Comparison of ENCODE assay signal across 1 cellular context in genomic region chrX:12548746-12549145, GRCh38.
TF ChIP-seq lines count a peak whose summit lies in the region.

No MANE protein-coding gene starts in this region.

TF ChIP-seq in H1, 55 proteins besides CTCF, POLR2A, EP300 and RAD21 (continued from another document):
- TF ChIP-seq RNF2 (IDR thresholded peaks at IDR 0.05; ENCODE audit: borderline replicate concordance, low read depth, low read length, missing control alignments, poor library complexity, severe bottlenecking) = no peak
- no peak for TF ChIP-seq HDAC6 (IDR thresholded peaks at IDR 0.05; ENCODE audit: low read depth, low read length)
- no peak for TF ChIP-seq TBP (IDR thresholded peaks at IDR 0.05; ENCODE audit: low read depth, low read length)
